19 cellular contexts compared by ENCODE assay signal in the genomic region with DNA sequence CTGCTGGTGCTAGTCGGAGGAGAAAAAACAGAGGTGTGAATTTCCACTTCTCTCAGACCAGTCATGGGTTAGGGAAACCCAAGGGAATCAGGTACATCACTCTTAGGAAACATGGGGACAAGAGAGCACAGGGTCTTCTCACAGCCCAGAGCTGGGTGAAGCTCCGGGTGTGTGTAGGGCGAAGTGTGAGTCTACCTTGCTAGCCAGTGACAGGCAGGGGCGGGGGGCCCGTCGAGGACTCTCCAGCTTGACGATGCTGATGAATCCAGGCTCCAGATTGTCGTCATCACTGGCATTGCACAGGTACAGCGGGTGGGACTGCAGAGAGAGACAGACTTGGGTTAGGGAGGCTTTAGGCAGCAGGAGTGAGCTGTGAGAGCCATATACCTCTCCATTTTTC. TPM values are rescaled to one million over a fixed set of nuclear protein-coding genes. Genes with fewer than 3 reads are reported as not detected.
DNase-seq lines count a peak whose midpoint lies in the region; ATAC-seq and TF ChIP-seq lines count a peak whose summit lies in the region.
"Had no signal": no experiment of that assay in that cellular context is flagged by ENCODE, and none has a peak within 500 bp of the region (broad histone marks: within the 10 kb centered on the region; RNA-seq: fewer than 3 reads in every experiment).

No MANE protein-coding gene starts in this region.

- no peak overlapping the region for H2BK12ac ChIP-seq in H9 (ENCODE audit: insufficient read length, low read depth, low read length)

- H2BK120ac ChIP-seq in H9 (ENCODE audit: low read depth, low read length, poor library complexity, severe bottlenecking), result no peak overlapping the region

- no peak overlapping the region for H2BK20ac ChIP-seq in H9 (ENCODE audit: low read depth, low read length, poor library complexity, severe bottlenecking)

- H4K5ac ChIP-seq in H9 (ENCODE audit: insufficient read length, low read depth, low read length), result no peak overlapping the region

- H3K36me3 ChIP-seq in brain microvascular endothelial cell (replicated peaks), result no peaks in the 10 kb centered on the region
- no peaks in the 10 kb centered on the region for H3K36me3 ChIP-seq in Karpas-422 (ENCODE audit: insufficient read depth, low read length)

- H3K9me2 ChIP-seq in Karpas-422 (replicated peaks; ENCODE audit: insufficient read depth, low read length), result no peaks in the 10 kb centered on the region

- peaks cover 1% of the 10 kb centered on the region; the same call in 1 of the 2 replicates for H3K4me1 ChIP-seq in H9 (ENCODE audit: insufficient read depth, low read length)
- H3K4me1 ChIP-seq in Karpas-422 (ENCODE audit: low read length), result no peaks in the 10 kb centered on the region

- no peaks in the 10 kb centered on the region; a peak in 1 of 7 replicates for H3K36me3 Mint-ChIP-seq in H9 (ENCODE audit: insufficient read depth in 1 of 3, low read depth in 3 of 3)
- peaks cover 5 to 25% (median 10%) of the 10 kb centered on the region in 3 donors for H3K36me3 Mint-ChIP-seq in immature natural killer cell
- H3K36me3 Mint-ChIP-seq in stimulated activated effector memory CD8-positive, alpha-beta T cell treated with anti-CD3 and anti-CD28 coated beads, Interleukin-12 subunit alpha, Interleukin-12 subunit beta, amount 100 ng/mL, for 72 hours, result no peaks in the 10 kb centered on the region

- no peaks in the 10 kb centered on the region for H3K79me1 ChIP-seq in H9 (ENCODE audit: insufficient read depth, low read depth, low read length, poor library complexity, severe bottlenecking)

- no peak overlapping the region for H2AK5ac ChIP-seq in H9 (ENCODE audit: insufficient read length, low read length)

- no peaks in the 10 kb centered on the region for H3K23me2 ChIP-seq in H9 (ENCODE audit: insufficient read length, low read depth, low read length, poor library complexity, severe bottlenecking)

- H3K23ac ChIP-seq in H9 (ENCODE audit: insufficient read length, low read depth, low read length), result no peak overlapping the region

- H2AFZ ChIP-seq in H9 (ENCODE audit: low read length) (no peak overlapping the region), Karpas-422 (ENCODE audit: low read length) (no peak overlapping the region)
- H2AFZ ChIP-seq: GM23338 had no signal

- no peak overlapping the region for H3K56ac ChIP-seq in H9 (ENCODE audit: insufficient read length, low read depth, low read length)

- H3K9ac ChIP-seq in H9 (ENCODE audit: extremely low read depth, insufficient read length, low read length) (no peak overlapping the region), Karpas-422 (ENCODE audit: low read length) (no peak overlapping the region)

- no peak for TF ChIP-seq CTCF in H9 (conservative IDR thresholded peaks at IDR 0.05)
- no peak for TF ChIP-seq CTCF in brain microvascular endothelial cell (IDR thresholded peaks at IDR 0.05; ENCODE audit: low read depth, low read length, missing control alignments)

- H3K27me3 Mint-ChIP-seq in H9 (ENCODE audit: low read depth) (no peaks in the 10 kb centered on the region; the same call in 1 of the 2 replicates), immature natural killer cell (ENCODE audit: low read depth in 3 of 3) (peaks cover 0 to 3% (median 0%) of the 10 kb centered on the region in 3 donors)
- H3K27me3 Mint-ChIP-seq: CD4-positive, CD25-positive, alpha-beta regulatory T cell had no signal

- no peak overlapping the region for H2BK5ac ChIP-seq in H9 (ENCODE audit: insufficient read length, low read length)

- H3K18ac ChIP-seq in H9 (ENCODE audit: insufficient read length, low read depth, low read length), result no peak overlapping the region

- H3K27ac ChIP-seq in H9 (ENCODE audit: insufficient read length, low read depth, low read length) (no peak overlapping the region), brain microvascular endothelial cell (no peak overlapping the region), Karpas-422 (ENCODE audit: low read length) (no peak overlapping the region)

- H3K4me2 ChIP-seq in H9 (ENCODE audit: insufficient read depth, insufficient read length, low read length) (no peak overlapping the region), Karpas-422 (ENCODE audit: low read depth, low read length, poor library complexity, severe bottlenecking) (no peak overlapping the region)
- H3K4me2 ChIP-seq: GM23338 had no signal

- H3K9me3 Mint-ChIP-seq in H9, result no peaks in the 10 kb centered on the region
- H3K9me3 Mint-ChIP-seq in immature natural killer cell, result no peaks in the 10 kb centered on the region
- H3K9me3 Mint-ChIP-seq in stimulated activated effector memory CD8-positive, alpha-beta T cell treated with anti-CD3 and anti-CD28 coated beads, Interleukin-12 subunit alpha, Interleukin-12 subunit beta, amount 100 ng/mL, for 72 hours, result no peaks in the 10 kb centered on the region
- H3K9me3 Mint-ChIP-seq: GM23338 had no signal

- H3K4me3 ChIP-seq in brain microvascular endothelial cell (ENCODE audit: low read depth, low read length) (no peak overlapping the region), Karpas-422 (ENCODE audit: low read length) (no peak overlapping the region)
- H3K4me3 ChIP-seq: GM23338 had no signal

- H3K9me3 ChIP-seq in H9 (ENCODE audit: control insufficient read depth, low read depth, low read length), result no peaks in the 10 kb centered on the region
- no peaks in the 10 kb centered on the region for H3K9me3 ChIP-seq in Karpas-422 (ENCODE audit: low read length)

- in situ Hi-C loops in brain microvascular endothelial cell (cut with HindIII; ENCODE audit: low pct_ligation_motif_present, low sequenced_read_pairs), result no loop called here

- peak overlapping the region in 1 of 3 experiments; percentile 23; a peak in 1 of 7 replicates for H3K27ac Mint-ChIP-seq in H9
- H3K27ac Mint-ChIP-seq in immature natural killer cell, result peak overlapping the region; percentile 64 to 93 (median 90)
- peak overlapping the region; percentile 73 for H3K27ac Mint-ChIP-seq in stimulated activated effector memory CD8-positive, alpha-beta T cell treated with anti-CD3 and anti-CD28 coated beads, Interleukin-12 subunit alpha, Interleukin-12 subunit beta, amount 100 ng/mL, for 72 hours
- H3K27ac Mint-ChIP-seq: GM23338 had no signal

- no peak overlapping the region for H3K4ac ChIP-seq in H9 (ENCODE audit: low read depth, low read length)

- no peak overlapping the region for H4K8ac ChIP-seq in H9 (replicated peaks; ENCODE audit: insufficient read length, low read depth, low read length)

- H4K20me1 ChIP-seq in H9 (ENCODE audit: control insufficient read depth, insufficient read depth, insufficient read length) (no peaks in the 10 kb centered on the region), Karpas-422 (ENCODE audit: insufficient read depth, low read depth, low read length) (no peaks in the 10 kb centered on the region)

- H3K27me3 ChIP-seq in H9 (ENCODE audit: insufficient read depth, low read length) (no peaks in the 10 kb centered on the region), brain microvascular endothelial cell (replicated peaks) (no peaks in the 10 kb centered on the region), Karpas-422 (ENCODE audit: low read length) (no peaks in the 10 kb centered on the region)

- no peak overlapping the region for H3T11ph ChIP-seq in H9 (ENCODE audit: low read length)

- DNase-seq in activated CD8-positive, alpha-beta memory T cell treated with anti-CD3 and anti-CD28 coated beads, Interleukin-2, amount 50 U/mL, for 48 hours, result peak; percentile 28
- DNase-seq in activated CD8-positive, alpha-beta memory T cell treated with anti-CD3 and anti-CD28 coated beads, Interleukin-2, amount 50 U/mL, for 4 hours, result no peak
- DNase-seq in H9 (no peak), immature natural killer cell (no peak), NCI-H2171 treated with DMSO at 0.1 percent for 48 hours (lab: John Stamatoyannopoulos, UW) (no peak), brain microvascular endothelial cell (no peak), Karpas-422 (no peak)
- no peak for DNase-seq in stimulated activated effector memory CD8-positive, alpha-beta T cell treated with anti-CD3 and anti-CD28 coated beads, Interleukin-12 subunit alpha, Interleukin-12 subunit beta, amount 100 ng/mL, for 72 hours (ENCODE audit: low spot score in 2 of 2)
- DNase-seq: 8988T; CD4-positive, CD25-positive, alpha-beta regulatory T cell; MV-4-11; NCI-H1694 treated with DMSO at 0.1 percent for 48 hours; NCI-H2227 treated with DMSO at 0.1 percent for 48 hours; NCI-H510A treated with DMSO at 0.1 percent for 48 hours; NCI-H774; OCI-M1; Right ventricle myocardium superior had no signal

- H3K4me3 Mint-ChIP-seq in H9 (no peak overlapping the region), immature natural killer cell (peak overlapping the region; percentile 77 to 93 (median 89))
- H3K4me3 Mint-ChIP-seq in stimulated activated effector memory CD8-positive, alpha-beta T cell treated with anti-CD3 and anti-CD28 coated beads, Interleukin-12 subunit alpha, Interleukin-12 subunit beta, amount 100 ng/mL, for 72 hours, result no peak overlapping the region
- H3K4me3 Mint-ChIP-seq: CD4-positive, CD25-positive, alpha-beta regulatory T cell; GM23338 had no signal

- ATAC-seq in stimulated activated effector memory CD8-positive, alpha-beta T cell treated with anti-CD3 and anti-CD28 coated beads, Interleukin-12 subunit alpha, Interleukin-12 subunit beta, amount 100 ng/mL, for 72 hours, result no peak
- ATAC-seq: GM23338 had no signal

- H4K91ac ChIP-seq in H9 (ENCODE audit: insufficient read length, low read depth, low read length), result no peak overlapping the region

- no peaks in the 10 kb centered on the region for H3K79me2 ChIP-seq in H9 (ENCODE audit: insufficient read depth, low read length)
- no peaks in the 10 kb centered on the region for H3K79me2 ChIP-seq in Karpas-422 (ENCODE audit: low read length)

- no CpG with 5 or more reads among the region's 9 CpGs for WGBS in H9 (ENCODE audit: extremely low coverage, insufficient read length, low lambda C conversion rate)

- H3K14ac ChIP-seq in H9 (ENCODE audit: insufficient read depth, low read length), result 0 out of 2 replicates have a peak overlapping the region, but pooled peaks have one; percentile 10

- no peak overlapping the region for H2BK15ac ChIP-seq in H9 (ENCODE audit: low read depth, low read length)

- H3K4me1 Mint-ChIP-seq in H9 (peaks cover 5 to 8% of the 10 kb centered on the region in 2 experiments), immature natural killer cell (peaks cover 49 to 57% of the 10 kb centered on the region in 2 donors)
- peaks cover 22% of the 10 kb centered on the region for H3K4me1 Mint-ChIP-seq in stimulated activated effector memory CD8-positive, alpha-beta T cell treated with anti-CD3 and anti-CD28 coated beads, Interleukin-12 subunit alpha, Interleukin-12 subunit beta, amount 100 ng/mL, for 72 hours

RNA-seq across cellular contexts. Expression of gene SUPT4H1, which starts 18.7 kb away (rescaled TPM):
- total RNA-seq in H9 (2021), result 107 and 109 TPM in 2 replicates
- polyA plus RNA-seq in immature natural killer cell, result 100 to 1,000 TPM; 133 to 170 (median 136) TPM
- total RNA-seq in Karpas-422 (2014; rRNA removed; shearing (Covaris generic); ENCODE audit: low replicate concordance), result 50.2 and 64.7 TPM in 2 replicates

RNA-seq across cellular contexts. Expression of gene TSPOAP1, which starts 42.1 kb away (rescaled TPM):
- total RNA-seq in H9 (2021), result 17.3 and 19.0 TPM in 2 replicates
- 10 to 100 TPM in 1 of 3 donors, 1 to 10 TPM in 2; 7.1 to 32.1 (median 8.4) TPM for polyA plus RNA-seq in immature natural killer cell
- total RNA-seq in Karpas-422 (2014; rRNA removed; shearing (Covaris generic); ENCODE audit: low replicate concordance), result 7.8 and 14.0 TPM in 2 replicates

RNA-seq across cellular contexts. Expression of gene RNF43, which starts 46.6 kb away (rescaled TPM):
- total RNA-seq in H9 (2021), result 0.42 and 0.72 TPM in 2 replicates
- polyA plus RNA-seq in immature natural killer cell, result 1 to 10 TPM in 2 of 3 donors, under 1 TPM in 1; 0.58 to 2.1 (median 1.3) TPM
- not detected in 2 replicates for total RNA-seq in Karpas-422 (2014; rRNA removed; shearing (Covaris generic); ENCODE audit: low replicate concordance)
- polyA plus RNA-seq: AG04450 had no signal

Comparison
In these comparisons a context has a peak if more than half of its experiments do, and no peak if none do; other contexts are left out.
1. H3K4me3 Mint-ChIP-seq: peak in immature natural killer cell (5 of 5); none in H9 (0 of 2) and stimulated activated effector memory CD8-positive, alpha-beta T cell treated with anti-CD3 and anti-CD28 coated beads, Interleukin-12 subunit alpha, Interleukin-12 subunit beta, amount 100 ng/mL, for 72 hours (single experiment).